8 cellular contexts compared by ENCODE assay signal in the genomic region with DNA sequence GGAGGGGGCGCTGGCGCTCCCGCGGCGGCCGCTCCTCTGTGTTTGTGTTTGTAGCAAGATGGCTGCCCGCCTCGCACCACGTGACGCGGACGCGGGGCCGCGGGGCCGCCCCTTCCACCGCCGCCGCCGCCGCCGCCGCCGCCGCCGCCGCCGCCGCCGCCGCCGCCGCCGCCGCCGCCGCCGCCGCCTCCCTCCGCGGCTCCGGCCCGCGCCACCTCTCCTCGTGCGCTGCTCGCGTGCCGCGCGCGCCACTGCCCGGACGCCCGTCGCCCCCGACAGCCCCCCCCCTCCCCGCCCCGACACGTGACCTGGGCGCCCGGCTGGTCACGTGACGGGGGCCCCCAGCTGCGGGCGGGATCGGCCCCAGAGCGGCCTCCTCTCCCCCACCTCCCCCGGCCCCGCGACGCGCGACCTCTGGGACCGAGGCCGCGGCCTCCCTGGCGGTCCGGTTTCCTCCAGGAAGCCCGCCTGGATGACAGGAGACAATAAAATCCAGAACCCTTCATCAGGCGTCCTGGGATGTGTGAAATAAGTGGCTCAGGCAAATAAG. TPM values are rescaled to one million over a fixed set of nuclear protein-coding genes. Genes with fewer than 3 reads are reported as not detected.
A peak's percentile ranks its signal among the peaks of the same experiment; 100 is the strongest.
DNase-seq lines count a peak whose midpoint lies in the region; ATAC-seq and TF ChIP-seq lines count a peak whose summit lies in the region.

A gene with protein sequence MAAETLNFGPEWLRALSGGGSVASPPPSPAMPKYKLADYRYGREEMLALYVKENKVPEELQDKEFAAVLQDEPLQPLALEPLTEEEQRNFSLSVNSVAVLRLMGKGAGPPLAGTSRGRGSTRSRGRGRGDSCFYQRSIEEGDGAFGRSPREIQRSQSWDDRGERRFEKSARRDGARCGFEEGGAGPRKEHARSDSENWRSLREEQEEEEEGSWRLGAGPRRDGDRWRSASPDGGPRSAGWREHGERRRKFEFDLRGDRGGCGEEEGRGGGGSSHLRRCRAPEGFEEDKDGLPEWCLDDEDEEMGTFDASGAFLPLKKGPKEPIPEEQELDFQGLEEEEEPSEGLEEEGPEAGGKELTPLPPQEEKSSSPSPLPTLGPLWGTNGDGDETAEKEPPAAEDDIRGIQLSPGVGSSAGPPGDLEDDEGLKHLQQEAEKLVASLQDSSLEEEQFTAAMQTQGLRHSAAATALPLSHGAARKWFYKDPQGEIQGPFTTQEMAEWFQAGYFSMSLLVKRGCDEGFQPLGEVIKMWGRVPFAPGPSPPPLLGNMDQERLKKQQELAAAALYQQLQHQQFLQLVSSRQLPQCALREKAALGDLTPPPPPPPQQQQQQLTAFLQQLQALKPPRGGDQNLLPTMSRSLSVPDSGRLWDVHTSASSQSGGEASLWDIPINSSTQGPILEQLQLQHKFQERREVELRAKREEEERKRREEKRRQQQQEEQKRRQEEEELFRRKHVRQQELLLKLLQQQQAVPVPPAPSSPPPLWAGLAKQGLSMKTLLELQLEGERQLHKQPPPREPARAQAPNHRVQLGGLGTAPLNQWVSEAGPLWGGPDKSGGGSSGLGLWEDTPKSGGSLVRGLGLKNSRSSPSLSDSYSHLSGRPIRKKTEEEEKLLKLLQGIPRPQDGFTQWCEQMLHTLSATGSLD (N-terminal part only) (minus strand): TSS at position 55 of the 550 bp plus-strand sequence. CDS start 6,012 bp downstream, outside the sequence.

- H3K36me3 ChIP-seq in NT2/D1 (ENCODE audit: insufficient read depth, insufficient read length, low read length) = peaks cover 22% of the 10 kb centered on the region

- peak within 1 kb of the TSS; percentile 88 for H3K4me3 Mint-ChIP-seq in stimulated activated effector memory CD8-positive, alpha-beta T cell treated with anti-CD3 and anti-CD28 coated beads, Interleukin-12 subunit alpha, Interleukin-12 subunit beta, amount 100 ng/mL, for 72 hours

- peak; percentile 39 for ATAC-seq in HG03108 (IDR thresholded peaks at IDR 0.05; ENCODE audit: unreplicated experiment)
- peak; percentile 77 for ATAC-seq in stimulated activated effector memory CD8-positive, alpha-beta T cell treated with anti-CD3 and anti-CD28 coated beads, Interleukin-12 subunit alpha, Interleukin-12 subunit beta, amount 100 ng/mL, for 72 hours

- no peaks in the 10 kb centered on the region for H3K27me3 ChIP-seq in NT2/D1 (ENCODE audit: insufficient read depth, insufficient read length)
- no peaks in the 10 kb centered on the region for H3K27me3 ChIP-seq in mononuclear cell (ENCODE audit: insufficient read depth, low read length)

- peak within 1 kb of the TSS; percentile 96 for H3K27ac Mint-ChIP-seq in stimulated activated effector memory CD8-positive, alpha-beta T cell treated with anti-CD3 and anti-CD28 coated beads, Interleukin-12 subunit alpha, Interleukin-12 subunit beta, amount 100 ng/mL, for 72 hours

- H3K9me3 ChIP-seq in NT2/D1 (ENCODE audit: insufficient read depth, low read length) (peaks cover 10% of the 10 kb centered on the region; the same call in 1 of the 2 replicates), mononuclear cell (ENCODE audit: low read depth, low read length) (no peaks in the 10 kb centered on the region)

- H3K4me1 Mint-ChIP-seq in stimulated activated effector memory CD8-positive, alpha-beta T cell treated with anti-CD3 and anti-CD28 coated beads, Interleukin-12 subunit alpha, Interleukin-12 subunit beta, amount 100 ng/mL, for 72 hours = peaks cover 40% of the 10 kb centered on the region

- peak within 1 kb of the TSS; percentile 71 for H3K4me3 ChIP-seq in NT2/D1 (ENCODE audit: insufficient read length, low read depth)
- peak within 1 kb of the TSS; percentile 72 for H3K4me3 ChIP-seq in epithelial cell of esophagus (ENCODE audit: low read length)
- peak within 1 kb of the TSS; percentile 61 for H3K4me3 ChIP-seq in mononuclear cell (ENCODE audit: low read length)

- peak; percentile 21 for DNase-seq in NCI-H1694 (lab: John Stamatoyannopoulos, UW)
- no peak for DNase-seq in NCI-H1694 treated with DMSO at 0.1 percent for 48 hours (lab: John Stamatoyannopoulos, UW)
- DNase-seq in NT2/D1 (ENCODE audit: low read depth, low spot score) = no peak
- DNase-seq in activated T-cell treated with anti-CD3 and anti-CD28 coated beads for 4 hours = peak; percentile 51
- DNase-seq in epithelial cell of esophagus (ENCODE audit: low read depth) = peak; percentile 68
- peak in 1 of 2 donors; percentile 82 for DNase-seq in stimulated activated effector memory CD8-positive, alpha-beta T cell treated with anti-CD3 and anti-CD28 coated beads, Interleukin-12 subunit alpha, Interleukin-12 subunit beta, amount 100 ng/mL, for 72 hours (ENCODE audit: low spot score in 2 of 2)

- peaks cover 11% of the 10 kb centered on the region for H3K4me1 ChIP-seq in NT2/D1 (ENCODE audit: insufficient read depth, insufficient read length)
- peaks cover 43% of the 10 kb centered on the region for H3K4me1 ChIP-seq in mononuclear cell (ENCODE audit: insufficient read depth, low read length)

- peak within 1 kb of the TSS; percentile 94 for H3K9ac ChIP-seq in NT2/D1 (ENCODE audit: insufficient read length, low read depth)

- no peak for TF ChIP-seq CTCF in epithelial cell of esophagus (IDR thresholded peaks at IDR 0.05; ENCODE audit: insufficient read depth, low read depth, low read length, missing control alignments)

- H3K36me3 Mint-ChIP-seq in stimulated activated effector memory CD8-positive, alpha-beta T cell treated with anti-CD3 and anti-CD28 coated beads, Interleukin-12 subunit alpha, Interleukin-12 subunit beta, amount 100 ng/mL, for 72 hours = peaks cover 35% of the 10 kb centered on the region

- no peaks in the 10 kb centered on the region for H3K9me3 Mint-ChIP-seq in stimulated activated effector memory CD8-positive, alpha-beta T cell treated with anti-CD3 and anti-CD28 coated beads, Interleukin-12 subunit alpha, Interleukin-12 subunit beta, amount 100 ng/mL, for 72 hours

RNA-seq across cellular contexts. Expression of the gene that starts here (rescaled TPM):
- 26.3 TPM for total RNA-seq in mononuclear cell

Comparison
In these comparisons a context has a peak if more than half of its experiments do, and no peak if none do; other contexts are left out.
1. DNase-seq: peak in NCI-H1694 (single experiment), activated T-cell treated with anti-CD3 and anti-CD28 coated beads for 4 hours (single experiment) and epithelial cell of esophagus (single experiment); none in NCI-H1694 treated with DMSO at 0.1 percent for 48 hours (single experiment) and NT2/D1 (single experiment).
2. Peak in every context shown above with its lines, with median percentiles within 50 percentile points of each other: H3K4me3 ChIP-seq.